Comparison of ENCODE assay signal across 8 cellular contexts in the genomic region with DNA sequence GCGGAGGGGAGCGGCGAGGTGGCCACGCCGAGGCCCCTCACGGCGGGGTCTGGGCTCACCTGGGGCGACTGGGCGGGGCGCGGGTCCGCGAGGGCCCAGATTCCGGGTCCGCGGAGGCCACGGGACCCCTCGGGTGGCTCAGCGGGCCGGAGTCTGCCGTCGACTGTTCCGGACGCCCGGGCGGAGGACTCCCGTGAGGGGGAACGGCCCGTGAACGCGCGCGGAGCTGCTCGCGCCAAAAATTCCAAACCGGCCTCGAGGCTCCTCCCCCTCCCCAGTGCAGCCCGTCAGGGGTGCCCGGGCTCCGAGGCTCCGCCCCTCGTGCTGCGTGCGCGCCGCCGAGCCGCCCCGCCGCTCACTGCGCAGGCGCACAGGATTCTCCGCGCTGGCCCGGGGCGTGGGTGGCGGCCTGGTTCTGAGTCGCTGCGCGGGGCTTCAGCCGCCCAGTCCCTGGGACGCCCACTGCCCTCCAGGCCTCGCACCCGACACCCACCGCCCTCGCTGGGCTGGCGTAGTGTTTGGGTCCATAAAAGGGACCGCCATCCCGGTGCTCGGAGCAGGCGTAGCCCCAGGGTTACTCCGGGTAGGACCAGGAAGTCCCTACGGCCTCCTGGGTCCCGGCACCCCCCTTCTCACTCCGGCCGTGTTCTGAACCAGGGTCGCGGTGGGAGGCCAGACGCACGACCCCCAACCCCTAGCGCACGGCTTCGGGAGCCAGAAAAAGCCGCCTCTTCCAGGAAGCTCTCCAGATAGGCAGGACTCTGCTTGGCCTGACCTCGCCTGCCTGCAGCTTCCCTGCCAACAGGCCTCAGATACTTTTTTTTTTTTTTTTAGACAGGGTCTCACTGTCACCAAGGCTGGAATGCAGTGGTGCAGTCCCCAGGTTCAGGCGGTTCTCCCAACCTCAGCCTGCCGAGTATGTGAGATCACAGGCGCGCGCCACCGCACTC. TPM values are rescaled to one million over a fixed set of nuclear protein-coding genes. Genes with fewer than 3 reads are reported as not detected.
DNase-seq lines count a peak whose midpoint lies in the region; ATAC-seq and TF ChIP-seq lines count a peak whose summit lies in the region.

A gene (minus strand): TSS at position 220 of the 950 bp plus-strand sequence. CDS start 789 bp downstream, outside the sequence.

- H4K20me1 ChIP-seq in osteoblast (ENCODE audit: insufficient read depth, low read length), result no peaks in the 10 kb centered on the region

- H3K36me3 Mint-ChIP-seq in activated naive CD4-positive, alpha-beta T cell treated with anti-CD3 and anti-CD28 coated beads, Interleukin-2, amount 50 U/mL, for 72 hours, result peaks cover 19 to 20% of the 10 kb centered on the region in 2 donors

- CTCF ChIA-PET in HEK293T (lab: Yijun Ruan, JAX), result interaction anchor here (0.6 to 1.0 kb wide), 5 partner anchors 38 to 124 kb away, joined by 3 to 6 read pairs (median 3); a partner anchor contains a TSS

- H3K27ac ChIP-seq in osteoblast (ENCODE audit: low read depth, low read length) (peak within 1 kb of the TSS; percentile 91), thoracic aorta (peak within 1 kb of the TSS; percentile 56 to 75)

- H3K36me3 ChIP-seq in osteoblast (ENCODE audit: insufficient read depth, low read length) (no peaks in the 10 kb centered on the region), thoracic aorta (no peaks in the 10 kb centered on the region)

- no peaks in the 10 kb centered on the region for H3K9me3 Mint-ChIP-seq in activated naive CD4-positive, alpha-beta T cell treated with anti-CD3 and anti-CD28 coated beads, Interleukin-2, amount 50 U/mL, for 72 hours

- peak within 1 kb of the TSS; percentile 98 for H2AFZ ChIP-seq in osteoblast (ENCODE audit: low read length)

- TF ChIP-seq CTCF in osteoblast (IDR thresholded peaks at IDR 0.05; ENCODE audit: extremely low read depth, low read depth, low read length), result no peak
- TF ChIP-seq CTCF in thoracic aorta (IDR thresholded peaks at IDR 0.05), result no peak

- peak within 1 kb of the TSS; percentile 84 for H3K4me2 ChIP-seq in osteoblast (ENCODE audit: insufficient read depth, low read length)

- peak within 1 kb of the TSS; percentile 86 to 89 for H3K27ac Mint-ChIP-seq in activated naive CD4-positive, alpha-beta T cell treated with anti-CD3 and anti-CD28 coated beads, Interleukin-2, amount 50 U/mL, for 72 hours

- DNase-seq in GM04504 (ENCODE audit: low read depth) (peak; percentile 75), HEK293T (ENCODE audit: extremely low spot score) (peak; percentile 99), MV-4-11 (lab: John Stamatoyannopoulos, UW) (peak; percentile 85), SKM-1 treated with dmso at 0.1 percent for 144 hours (lab: John Stamatoyannopoulos, UW; ENCODE audit: unreplicated experiment) (peak; percentile 87), glomerular visceral epithelial cell (ENCODE audit: extremely low spot score) (peak; percentile 90), osteoblast (ENCODE audit: insufficient read length, low spot score, missing footprints) (peak; percentile 100), thoracic aorta (ENCODE audit: low spot score) (no peak)
- peak; percentile 98 for DNase-seq in activated naive CD4-positive, alpha-beta T cell treated with anti-CD3 and anti-CD28 coated beads, Interleukin-2, amount 50 U/mL, for 72 hours (ENCODE audit: low spot score in 2 of 2)

- H3K27me3 ChIP-seq in osteoblast (ENCODE audit: insufficient read depth, low read length), result no peaks in the 10 kb centered on the region
- no peaks in the 10 kb centered on the region for H3K27me3 ChIP-seq in thoracic aorta (replicated peaks; ENCODE audit: insufficient read depth)

- ATAC-seq in activated naive CD4-positive, alpha-beta T cell treated with anti-CD3 and anti-CD28 coated beads, Interleukin-2, amount 50 U/mL, for 72 hours, result peak; percentile 83 to 87
- ATAC-seq in thoracic aorta (ENCODE audit: insufficient number of reproducible peaks, low FRiP score, low read depth), result peak; percentile 94

- H3K79me2 ChIP-seq in osteoblast (ENCODE audit: insufficient read depth, low read length), result peaks cover 8% of the 10 kb centered on the region

- peak within 1 kb of the TSS; percentile 88 for H3K4me3 ChIP-seq in osteoblast (ENCODE audit: insufficient read depth, low read length)
- H3K4me3 ChIP-seq in thoracic aorta, result peak within 1 kb of the TSS; percentile 84

- POLR2A ChIA-PET in HEK293T (lab: Yijun Ruan, JAX), result interaction anchor here (0.6 to 3.5 kb wide), 28 partner anchors 8 to 154 kb away, joined by 3 to 40 read pairs (median 4); a partner anchor contains a TSS

- H3K4me1 ChIP-seq in osteoblast (ENCODE audit: insufficient read depth, low read length), result peaks cover 11% of the 10 kb centered on the region
- H3K4me1 ChIP-seq in thoracic aorta (ENCODE audit: control insufficient read depth in 1 of 2, low read depth in 2 of 2), result peaks cover 6 to 24% of the 10 kb centered on the region in 2 donors

- H3K9me3 ChIP-seq in osteoblast (ENCODE audit: low read depth, low read length), result no peaks in the 10 kb centered on the region
- no peaks in the 10 kb centered on the region for H3K9me3 ChIP-seq in thoracic aorta

TF ChIP-seq in HEK293T, 16 proteins besides CTCF, POLR2A, EP300 and RAD21:
- no peak for TF ChIP-seq LEF1 (IDR thresholded peaks at IDR 0.05; ENCODE audit: borderline replicate concordance)
- TF ChIP-seq L3MBTL2 (conservative IDR thresholded peaks at IDR 0.05), result peak; percentile 21; the same call in 1 of the 2 replicates
- TF ChIP-seq SP1 (IDR thresholded peaks at IDR 0.05), result no peak
- TF ChIP-seq FOXM1 (IDR thresholded peaks at IDR 0.05; ENCODE audit: borderline replicate concordance), result no peak
- no peak for TF ChIP-seq FOXA1 (IDR thresholded peaks at IDR 0.05)
- TF ChIP-seq, protein P1, sequence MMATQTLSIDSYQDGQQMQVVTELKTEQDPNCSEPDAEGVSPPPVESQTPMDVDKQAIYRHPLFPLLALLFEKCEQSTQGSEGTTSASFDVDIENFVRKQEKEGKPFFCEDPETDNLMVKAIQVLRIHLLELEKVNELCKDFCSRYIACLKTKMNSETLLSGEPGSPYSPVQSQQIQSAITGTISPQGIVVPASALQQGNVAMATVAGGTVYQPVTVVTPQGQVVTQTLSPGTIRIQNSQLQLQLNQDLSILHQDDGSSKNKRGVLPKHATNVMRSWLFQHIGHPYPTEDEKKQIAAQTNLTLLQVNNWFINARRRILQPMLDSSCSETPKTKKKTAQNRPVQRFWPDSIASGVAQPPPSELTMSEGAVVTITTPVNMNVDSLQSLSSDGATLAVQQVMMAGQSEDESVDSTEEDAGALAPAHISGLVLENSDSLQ (IDR thresholded peaks at IDR 0.05), result no peak
- no peak for TF ChIP-seq TARDBP (IDR thresholded peaks at IDR 0.05)
- TF ChIP-seq NFRKB (IDR thresholded peaks at IDR 0.05), result no peak

RNA-seq across cellular contexts. Expression of the gene that starts here (rescaled TPM):
- 100 to 1,000 TPM; 125 to 193 TPM for total RNA-seq in activated naive CD4-positive, alpha-beta T cell treated with anti-CD3 and anti-CD28 coated beads, Interleukin-2, amount 50 U/mL, for 72 hours
- total RNA-seq in osteoblast, result 1.4 and 2.1 TPM in 2 replicates
- 1 to 10 TPM in 1 of 2 donors, not detected in 1; 5.9 TPM for total RNA-seq in thoracic aorta

Comparison
In these comparisons a context has a peak if more than half of its experiments do, and no peak if none do; other contexts are left out.
1. RNA of the gene that starts here (total RNA-seq): 125 to 193 TPM in activated naive CD4-positive, alpha-beta T cell treated with anti-CD3 and anti-CD28 coated beads, Interleukin-2, amount 50 U/mL, for 72 hours; 5.9 TPM in thoracic aorta and 1.4 to 2.1 TPM in osteoblast; every median in the first group is over 10 times any median in the second.